14 cellular contexts compared by ENCODE assay signal in genomic region chr10:45425628-45426563, GRCh38. TPM values are rescaled to one million over a fixed set of nuclear protein-coding genes. Genes with fewer than 3 reads are reported as not detected.
DNase-seq lines count a peak whose midpoint lies in the region; ATAC-seq, FAIRE-seq and TF ChIP-seq lines count a peak whose summit lies in the region.
"Had no signal": no experiment of that assay in that cellular context is flagged by ENCODE, and none has a peak within 500 bp of the region (broad histone marks: within the 10 kb centered on the region; RNA-seq: fewer than 3 reads in every experiment).

No MANE protein-coding gene starts in this region.

- H3K4me3 Mint-ChIP-seq in activated CD8-positive, alpha-beta T cell treated with anti-CD3 and anti-CD28 coated beads, Interleukin-2, amount 10 ng/mL, durations not matched to agents 7 days and 5 days: no peak overlapping the region
- no peak overlapping the region for H3K4me3 Mint-ChIP-seq in nephron progenitor cell

- peak overlapping the region; percentile 90 for H3K27ac Mint-ChIP-seq in activated CD8-positive, alpha-beta T cell treated with anti-CD3 and anti-CD28 coated beads, Interleukin-2, amount 10 ng/mL, durations not matched to agents 7 days and 5 days
- H3K27ac Mint-ChIP-seq in nephron progenitor cell: peak overlapping the region; percentile 58

- TF ChIP-seq CTCF in D721Med (IDR thresholded peaks at IDR 0.05; ENCODE audit: insufficient read depth, missing control alignments) (no peak), nephron progenitor cell (IDR thresholded peaks at IDR 0.05) (no peak), thyroid gland (IDR thresholded peaks at IDR 0.05) (no peak)

- H3K4me1 Mint-ChIP-seq in activated CD8-positive, alpha-beta T cell treated with anti-CD3 and anti-CD28 coated beads, Interleukin-2, amount 10 ng/mL, durations not matched to agents 7 days and 5 days (ENCODE audit: low read depth): peaks cover 74% of the 10 kb centered on the region
- H3K4me1 Mint-ChIP-seq in nephron progenitor cell: peaks cover 13% of the 10 kb centered on the region

- no peak overlapping the region for H3K27ac ChIP-seq in thyroid gland

- H3K27me3 Mint-ChIP-seq in activated CD8-positive, alpha-beta T cell treated with anti-CD3 and anti-CD28 coated beads, Interleukin-2, amount 10 ng/mL, durations not matched to agents 7 days and 5 days (ENCODE audit: low read depth): no peaks in the 10 kb centered on the region
- H3K27me3 Mint-ChIP-seq in nephron progenitor cell (ENCODE audit: low read depth, poor library complexity): peaks cover 3% of the 10 kb centered on the region

- no peaks in the 10 kb centered on the region for H3K9me3 Mint-ChIP-seq in activated CD8-positive, alpha-beta T cell treated with anti-CD3 and anti-CD28 coated beads, Interleukin-2, amount 10 ng/mL, durations not matched to agents 7 days and 5 days (ENCODE audit: insufficient read depth)
- no peaks in the 10 kb centered on the region for H3K9me3 Mint-ChIP-seq in nephron progenitor cell

- WGBS in thyroid gland, 2 donors: 86 to 91% methylated on average over 9 of the region's 9 CpGs

- no peak for FAIRE-seq in D721Med (lab: Jason Lieb, UNC)

- H3K9me3 ChIP-seq in thyroid gland: no peaks in the 10 kb centered on the region
- H3K9me3 ChIP-seq: stomach had no signal

- TF ChIP-seq EP300 in Ishikawa (IDR thresholded peaks at IDR 0.05; ENCODE audit: borderline replicate concordance): peak; percentile 90

- no peaks in the 10 kb centered on the region for H3K36me3 ChIP-seq in thyroid gland
- H3K36me3 ChIP-seq: stomach had no signal

- no peak overlapping the region for H3K4me3 ChIP-seq in thyroid gland (replicated peaks in 1 of 3)
- H3K4me3 ChIP-seq: lung, smooth muscle cell, stomach had no signal

- no peaks in the 10 kb centered on the region for H3K27me3 ChIP-seq in thyroid gland

- DNase-seq in D721Med (ENCODE audit: insufficient read length, low spot score) (peak; percentile 53), nephron progenitor cell (no peak), NCI-H1105 treated with DMSO at 0.1 percent for 48 hours (lab: John Stamatoyannopoulos, UW) (no peak), thyroid gland (no peak)
- DNase-seq in activated CD8-positive, alpha-beta T cell treated with anti-CD3 and anti-CD28 coated beads, Interleukin-2, amount 10 ng/mL, durations not matched to agents 7 days and 5 days: no peak
- DNase-seq: activated CD4-positive, alpha-beta T cell treated with anti-CD3 and anti-CD28 coated beads for 4 hours; GDM1; stomach had no signal

- intact Hi-C loops in thyroid gland (cut with DNase I): no loop called here

- no peak for ATAC-seq in activated CD8-positive, alpha-beta T cell treated with anti-CD3 and anti-CD28 coated beads, Interleukin-2, amount 10 ng/mL, durations not matched to agents 7 days and 5 days
- ATAC-seq in GM19467 (IDR thresholded peaks at IDR 0.05; ENCODE audit: unreplicated experiment) (no peak), GM19351 (IDR thresholded peaks at IDR 0.05; ENCODE audit: unreplicated experiment) (no peak)

- H3K36me3 Mint-ChIP-seq in activated CD8-positive, alpha-beta T cell treated with anti-CD3 and anti-CD28 coated beads, Interleukin-2, amount 10 ng/mL, durations not matched to agents 7 days and 5 days (ENCODE audit: low read depth): peaks cover 14% of the 10 kb centered on the region
- no peaks in the 10 kb centered on the region for H3K36me3 Mint-ChIP-seq in nephron progenitor cell (ENCODE audit: low read depth)

- TF ChIP-seq RAD21 in Ishikawa (IDR thresholded peaks at IDR 0.05; ENCODE audit: low read depth): no peak; the same call in 1 of the 2 replicates

- CTCF ChIA-PET in activated CD8-positive, alpha-beta T cell treated with anti-CD3 and anti-CD28 coated beads, Interleukin-2, amount 10 ng/mL, durations not matched to agents 7 days and 5 days (lab: Charles Lee): interaction anchor here (1.1 kb wide), 1 partner anchor 8 kb away, joined by 3 read pairs; no protein-coding TSS in a partner anchor

- POLR2A ChIA-PET in activated CD8-positive, alpha-beta T cell treated with anti-CD3 and anti-CD28 coated beads, Interleukin-2, amount 10 ng/mL, durations not matched to agents 7 days and 5 days (lab: Charles Lee): no interaction called here

- peaks cover 0 to 20% of the 10 kb centered on the region in 2 donors for H3K4me1 ChIP-seq in thyroid gland

- no peak for TF ChIP-seq POLR2A in thyroid gland (IDR thresholded peaks at IDR 0.05)

TF ChIP-seq in Ishikawa, 13 proteins besides CTCF, POLR2A, EP300 and RAD21:
- no peak for TF ChIP-seq TAF1 (IDR thresholded peaks at IDR 0.05; ENCODE audit: low read depth)
- TF ChIP-seq CREB1 (IDR thresholded peaks at IDR 0.05; ENCODE audit: low read depth): no peak; the same call in 1 of the 2 replicates
- TF ChIP-seq FOXM1 (IDR thresholded peaks at IDR 0.05; ENCODE audit: borderline replicate concordance, low read depth): peak; percentile 71; the same call in 1 of the 2 replicates
- no peak for TF ChIP-seq REST (IDR thresholded peaks at IDR 0.05; ENCODE audit: low read depth)
- TF ChIP-seq NFIC (IDR thresholded peaks at IDR 0.05): peak; percentile 97
- TF ChIP-seq CEBPB (IDR thresholded peaks at IDR 0.05): 0 out of 2 replicates have a peak, but pooled peaks have one; percentile 30
- peak; percentile 88 for TF ChIP-seq MAX (IDR thresholded peaks at IDR 0.05)
- TF ChIP-seq YY1 (IDR thresholded peaks at IDR 0.05; ENCODE audit: low read depth): no peak
- TF ChIP-seq USF1 (IDR thresholded peaks at IDR 0.05): peak; percentile 91
- TF ChIP-seq TEAD4 (IDR thresholded peaks at IDR 0.05): peak; percentile 80
- TF ChIP-seq ZBTB7A (IDR thresholded peaks at IDR 0.05; ENCODE audit: low read depth): no peak
- TF ChIP-seq TCF12 (IDR thresholded peaks at IDR 0.05; ENCODE audit: low read depth): peak; percentile 97
- 0 out of 2 replicates have a peak, but pooled peaks have one; percentile 39 for TF ChIP-seq EGR1 (IDR thresholded peaks at IDR 0.05)

RNA-seq across cellular contexts. Expression of gene ALOX5, which starts 51.9 kb away (rescaled TPM):
- total RNA-seq in activated CD8-positive, alpha-beta T cell treated with anti-CD3 and anti-CD28 coated beads, Interleukin-2, amount 10 ng/mL, durations not matched to agents 7 days and 5 days: 1 to 10 TPM; 9.7 to 9.9 TPM
- 10 to 100 TPM in 2 of 4 donors, 1 to 10 TPM in 2; 4.1 to 28.2 (median 10.3) TPM for total RNA-seq in thyroid gland
- total RNA-seq: fibroblast of villous mesenchyme had no signal
